ENCODE assay signal across 15 cellular contexts in the genomic region with DNA sequence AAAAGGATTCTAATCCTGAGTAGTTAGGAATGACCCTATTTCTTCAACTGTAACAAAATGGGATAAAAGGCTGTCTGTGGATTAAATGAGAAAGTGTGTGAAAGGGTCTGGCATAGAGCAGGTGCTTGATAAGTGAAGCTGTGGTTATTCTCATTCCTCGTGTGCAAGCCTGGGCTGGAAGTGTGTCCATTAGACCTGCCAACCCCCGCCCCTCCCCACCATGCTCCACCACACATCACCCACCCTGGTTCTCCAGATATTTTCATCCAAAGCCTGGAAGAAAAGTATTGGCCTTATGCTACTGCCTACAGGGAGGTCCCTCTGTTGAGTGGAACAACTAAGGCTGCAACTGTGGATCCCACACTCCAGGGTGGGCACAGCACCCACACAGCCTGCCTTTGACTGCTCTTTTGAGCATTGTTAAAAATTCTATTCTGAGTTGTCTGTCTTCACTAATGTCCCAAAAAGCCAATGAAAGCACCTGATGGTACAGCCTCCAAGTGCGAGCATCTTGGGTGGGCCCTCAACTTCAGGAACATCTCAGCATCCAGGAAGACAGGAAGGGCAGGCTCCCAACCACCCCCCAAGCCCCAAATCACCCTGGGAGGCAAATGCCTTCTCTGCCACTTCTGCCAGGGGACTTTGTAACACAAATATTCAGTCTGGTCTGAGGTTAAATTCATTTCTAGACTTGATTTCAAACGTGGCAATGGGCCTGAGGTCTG.
DNase-seq lines count a peak whose midpoint lies in the region; ATAC-seq, FAIRE-seq and TF ChIP-seq lines count a peak whose summit lies in the region.
"Had no signal": no experiment of that assay in that cellular context is flagged by ENCODE, and none has a peak within 500 bp of the region (broad histone marks: within the 10 kb centered on the region; RNA-seq: fewer than 3 reads in every experiment).

No MANE protein-coding gene starts in this region.

- H3K9me2 ChIP-seq in MM.1S (replicated peaks; ENCODE audit: insufficient read depth, low read length), result no peaks in the 10 kb centered on the region

- in situ Hi-C loops in GM12878 (cut with MboI) (no loop called here), G401 (cut with HindIII; ENCODE audit: low sequenced_read_pairs) (no loop called here)

- BruUV-seq in GM12878 (replicated peaks; lab: Mats Ljungman, UMichigan), result no TSS peak

- H3K9ac ChIP-seq in GM12878 (ENCODE audit: control insufficient read depth, insufficient read depth, low read length), result no peak overlapping the region
- H3K9ac ChIP-seq in neuronal stem cell (ENCODE audit: low read depth, low read length, poor library complexity), result no peak overlapping the region
- H3K9ac ChIP-seq in MM.1S (ENCODE audit: low read length), result no peak overlapping the region

- H3K14ac ChIP-seq in neuronal stem cell (ENCODE audit: low read length), result no peak overlapping the region

- no peaks in the 10 kb centered on the region for H3K27me3 ChIP-seq in right atrium auricular region
- H3K27me3 ChIP-seq in GM12878 (replicated peaks in 1 of 2; ENCODE audit: control insufficient read depth in 2 of 2, insufficient read depth in 2 of 2, low read length in 1 of 2), result no peaks in the 10 kb centered on the region
- H3K27me3 ChIP-seq in neuronal stem cell (ENCODE audit: control insufficient read depth in 3 of 3, insufficient read depth in 3 of 3, low read depth in 1 of 3, low read length in 3 of 3), result no peaks in the 10 kb centered on the region
- H3K27me3 ChIP-seq in MM.1S (replicated peaks; ENCODE audit: insufficient read depth, low read length), result no peaks in the 10 kb centered on the region
- H3K27me3 ChIP-seq: spleen had no signal

- H4K91ac ChIP-seq in neuronal stem cell (ENCODE audit: low read depth, low read length, poor library complexity), result no peak overlapping the region

- H3K4me2 ChIP-seq in GM12878 (ENCODE audit: control insufficient read depth, insufficient read depth), result no peak overlapping the region
- H3K4me2 ChIP-seq in neuronal stem cell (ENCODE audit: insufficient read depth, low read length, poor library complexity, severe bottlenecking), result no peak overlapping the region
- no peak overlapping the region for H3K4me2 ChIP-seq in MM.1S (ENCODE audit: low read depth, low read length)

- no peak overlapping the region for H4K8ac ChIP-seq in neuronal stem cell (ENCODE audit: low read depth, low read length)

- TF ChIP-seq CTCF in right atrium auricular region (IDR thresholded peaks at IDR 0.05) (no peak), GM12878 (IDR thresholded peaks at IDR 0.05 in 2 of 3, conservative IDR thresholded peaks at IDR 0.05 in 1 of 3; ENCODE audit: control insufficient read depth in 2 of 3, extremely low read depth in 1 of 3, insufficient read depth in 1 of 3, low read depth in 3 of 3, low read length in 3 of 3) (no peak), MM.1S (IDR thresholded peaks at IDR 0.05; ENCODE audit: low read length) (no peak)

- H3K36me3 ChIP-seq in right atrium auricular region, result no peaks in the 10 kb centered on the region
- H3K36me3 ChIP-seq in GM12878 (ENCODE audit: control insufficient read depth in 2 of 2, insufficient read depth in 2 of 2, low read length in 1 of 2), result no peaks in the 10 kb centered on the region
- no peaks in the 10 kb centered on the region for H3K36me3 ChIP-seq in neuronal stem cell (replicated peaks in 1 of 2; ENCODE audit: control insufficient read depth in 2 of 2, insufficient read depth in 2 of 2, low read length in 2 of 2)
- H3K36me3 ChIP-seq in MM.1S (replicated peaks; ENCODE audit: insufficient read depth, low read length), result no peaks in the 10 kb centered on the region
- H3K36me3 ChIP-seq: spleen had no signal

- CTCF ChIA-PET in GM12878 (lab: Yijun Ruan, JAX), result no interaction called here

- DNase-seq in right atrium auricular region (ENCODE audit: low spot score) (no peak), left cardiac atrium (no peak), GM12878 (ENCODE audit: low read depth, low spot score) (no peak), neuronal stem cell (ENCODE audit: low spot score) (no peak), G401 (ENCODE audit: low spot score) (no peak), left lobe of liver (ENCODE audit: low spot score) (no peak), NCI-H524 treated with DMSO at 0.1 percent for 48 hours (lab: John Stamatoyannopoulos, UW) (no peak), MM.1S (no peak)
- DNase-seq: activated T-cell treated with anti-CD3 and anti-CD28 coated beads for 4 hours, AML-193, head of caudate nucleus, NCI-H1436, Right ventricle myocardium superior, spleen had no signal

- H2BK120ac ChIP-seq in neuronal stem cell (ENCODE audit: low read depth, low read length), result no peak overlapping the region

- H3K4me1 ChIP-seq in right atrium auricular region, result peaks cover 0 to 14% of the 10 kb centered on the region in 2 donors
- peaks cover 9% of the 10 kb centered on the region for H3K4me1 ChIP-seq in GM12878 (ENCODE audit: control insufficient read depth, insufficient read depth, low read length)
- peaks cover 14 to 46% of the 10 kb centered on the region in 2 donors for H3K4me1 ChIP-seq in neuronal stem cell (ENCODE audit: control insufficient read depth in 2 of 2, insufficient read depth in 1 of 2, low read depth in 1 of 2, low read length in 2 of 2)
- no peaks in the 10 kb centered on the region for H3K4me1 ChIP-seq in MM.1S (ENCODE audit: low read length)

- 38% methylated on average over 4 of the region's 4 CpGs for WGBS in GM12878 (ENCODE audit: insufficient coverage, insufficient replicate concordance, low lambda C conversion rate, missing lambda C conversion rate)
- no CpG with 5 or more reads among the region's 4 CpGs for WGBS in neuronal stem cell (ENCODE audit: extremely low coverage in 2 of 2, insufficient read length in 2 of 2, insufficient replicate concordance in 1 of 2), 2 donors

- no peak overlapping the region for H2BK12ac ChIP-seq in neuronal stem cell (ENCODE audit: low read length)

- TF ChIP-seq RAD21 in GM12878 (IDR thresholded peaks at IDR 0.05; ENCODE audit: insufficient read depth, low read depth, low read length), result no peak

- H2AK5ac ChIP-seq in neuronal stem cell (ENCODE audit: low read depth, low read length), result no peak overlapping the region

- H4K20me1 ChIP-seq in GM12878 (ENCODE audit: control insufficient read depth, insufficient read depth), result no peaks in the 10 kb centered on the region
- H4K20me1 ChIP-seq in MM.1S (ENCODE audit: insufficient read depth, low read length), result no peaks in the 10 kb centered on the region

- no peak overlapping the region for H3K18ac ChIP-seq in neuronal stem cell (ENCODE audit: low read length)

- peak overlapping the region; percentile 17 to 73 for H3K27ac ChIP-seq in right atrium auricular region
- no peak overlapping the region for H3K27ac ChIP-seq in GM12878 (ENCODE audit: control insufficient read depth, insufficient read depth)
- no peak overlapping the region for H3K27ac ChIP-seq in neuronal stem cell (replicated peaks; ENCODE audit: low read length)
- H3K27ac ChIP-seq in MM.1S (ENCODE audit: low read length), result no peak overlapping the region
- H3K27ac ChIP-seq: spleen had no signal

- H3K23ac ChIP-seq in neuronal stem cell (ENCODE audit: low read depth, low read length, poor library complexity), result no peak overlapping the region

- TF ChIP-seq EP300 in GM12878 (IDR thresholded peaks at IDR 0.05; ENCODE audit: borderline replicate concordance in 1 of 2, control insufficient read depth in 1 of 2, low read depth in 2 of 2, low read length in 2 of 2), result no peak

- no peaks in the 10 kb centered on the region for H3F3A ChIP-seq in MM.1S (ENCODE audit: insufficient read depth, low read length)

- intact Hi-C loops in left cardiac atrium (cut with DNase I) (no loop called here), GM12878 (cut with micrococcal nuclease; ENCODE audit: unreplicated experiment) (no loop called here)

- no peaks in the 10 kb centered on the region for H3K79me1 ChIP-seq in neuronal stem cell (ENCODE audit: low read depth, low read length)

- SMC1A ChIA-PET in GM12878 (lab: Charles Lee; ENCODE audit: uncharacterized antibody, unreplicated experiment), result no interaction called here

- no peak overlapping the region for H3K4ac ChIP-seq in neuronal stem cell (ENCODE audit: low read length)

- H3K9me3 ChIP-seq in right atrium auricular region (no peaks in the 10 kb centered on the region), GM12878 (replicated peaks; ENCODE audit: control insufficient read depth, insufficient read depth, low read length) (no peaks in the 10 kb centered on the region), neuronal stem cell (replicated peaks in 1 of 2; ENCODE audit: control insufficient read depth in 2 of 2, insufficient read depth in 1 of 2, low read depth in 1 of 2, low read length in 2 of 2) (no peaks in the 10 kb centered on the region), MM.1S (replicated peaks; ENCODE audit: insufficient read depth, low read length) (no peaks in the 10 kb centered on the region)
- H3K9me3 ChIP-seq: spleen had no signal

- H3K79me2 ChIP-seq in GM12878 (ENCODE audit: control insufficient read depth, insufficient read depth, low read length) (no peaks in the 10 kb centered on the region), MM.1S (ENCODE audit: low read length) (no peaks in the 10 kb centered on the region)

- H2AFZ ChIP-seq in GM12878 (ENCODE audit: control insufficient read depth, low read depth, low read length) (no peak overlapping the region), neuronal stem cell (ENCODE audit: low read length) (peak overlapping the region; percentile 4), MM.1S (ENCODE audit: low read length) (no peak overlapping the region)

- no peak for TF ChIP-seq POLR2A in GM12878 (IDR thresholded peaks at IDR 0.05; ENCODE audit: low read depth, low read length)

- no peak for FAIRE-seq in GM12878 (lab: Jason Lieb, UNC)
- FAIRE-seq: TTC549 had no signal

- RAD21 ChIA-PET in GM12878 (lab: Charles Lee; ENCODE audit: unreplicated experiment), result no interaction called here

- H2BK5ac ChIP-seq in neuronal stem cell (ENCODE audit: low read length), result no peak overlapping the region

- ATAC-seq in left cardiac atrium, result no peak
- ATAC-seq in GM12878, result peak; percentile 33; the same call in 1 of the 3 replicates
- no peak for ATAC-seq in left lobe of liver

- no peak overlapping the region for H3K4me3 ChIP-seq in right atrium auricular region
- no peak overlapping the region for H3K4me3 ChIP-seq in GM12878
- no peak overlapping the region for H3K4me3 ChIP-seq in neuronal stem cell (ENCODE audit: low read length in 2 of 2)
- H3K4me3 ChIP-seq in MM.1S (ENCODE audit: low read length), result no peak overlapping the region
- H3K4me3 ChIP-seq: spleen had no signal

- POLR2A ChIA-PET in GM12878 (lab: Charles Lee), result no interaction called here

- no peak overlapping the region for H2BK15ac ChIP-seq in neuronal stem cell (ENCODE audit: low read length)

Comparison
In these comparisons a context has a peak if more than half of its experiments do, and no peak if none do; other contexts are left out.
1. H3K27ac ChIP-seq: peak in right atrium auricular region (2 of 2); none in GM12878 (single experiment), neuronal stem cell (single experiment) and MM.1S (single experiment).